ENCODE assay signal across 20 cellular contexts in the genomic region with DNA sequence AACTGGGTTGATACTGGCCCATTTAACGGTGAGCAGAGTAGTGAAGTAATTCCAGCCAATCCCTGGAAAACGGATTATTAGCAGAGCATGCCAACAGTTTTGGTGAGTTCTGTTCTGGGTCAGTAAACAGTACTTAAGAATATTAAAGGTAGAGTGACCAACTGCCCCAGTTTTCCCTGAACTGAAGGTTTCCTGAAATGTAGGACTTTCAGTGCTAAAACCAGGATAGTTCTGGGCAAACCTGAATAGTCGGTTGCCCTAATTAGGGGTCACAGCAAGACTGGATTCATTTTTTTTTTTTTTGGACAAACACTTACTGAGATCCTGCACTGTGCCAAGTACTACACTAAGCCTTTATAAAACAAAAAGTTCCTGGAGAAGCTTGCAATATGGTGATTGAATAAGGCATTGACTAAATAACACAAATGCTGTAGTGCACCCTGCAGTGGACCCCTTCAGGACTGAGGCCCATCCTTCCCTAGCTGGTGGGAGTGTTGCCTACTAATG.
A peak's percentile ranks its signal among the peaks of the same experiment; 100 is the strongest.
DNase-seq lines count a peak whose midpoint lies in the region; ATAC-seq, FAIRE-seq and TF ChIP-seq lines count a peak whose summit lies in the region.
"Had no signal": no experiment of that assay in that cellular context is flagged by ENCODE, and none has a peak within 500 bp of the region (broad histone marks: within the 10 kb centered on the region; RNA-seq: fewer than 3 reads in every experiment).

No MANE protein-coding gene starts in this region.

- H3K4me3 ChIP-seq in right cardiac atrium (ENCODE audit: low read length) (no peak overlapping the region), HepG2 (replicated peaks in 1 of 3; ENCODE audit: insufficient read depth in 1 of 3, low read depth in 2 of 3, low read length in 3 of 3) (no peak overlapping the region)
- H3K4me3 ChIP-seq: BLaER1 treated with 17β-estradiol and CSF1 and Interleukin-3, amounts not matched to agents 10 nM and 100 nM; MG63 had no signal

- no TSS peak for BruUV-seq in HepG2 (replicated peaks; lab: Mats Ljungman, UMichigan)

- H3K79me2 ChIP-seq in HepG2 (ENCODE audit: insufficient read depth, low read length), result no peaks in the 10 kb centered on the region

- intact Hi-C loops in right cardiac atrium (cut with DNase I), result no loop called here
- intact Hi-C loops in Right ventricle myocardium inferior (cut with DNase I), result no loop called here
- intact Hi-C loops in sciatic nerve (cut with DNase I), result no loop called here
- intact Hi-C loops in HepG2 (cut with micrococcal nuclease; ENCODE audit: unreplicated experiment), result no loop called here

- CTCF ChIA-PET in HepG2 (lab: Yijun Ruan, JAX; ENCODE audit: low intra/inter-chr PET ratio, low total read pairs) (no interaction called here), WTC11 (lab: Charles Lee) (no interaction called here)

- no peak for TF ChIP-seq RAD21 in HepG2 (CRISPR knock-in tag; IDR thresholded peaks at IDR 0.05)

- H3K27me3 ChIP-seq in right cardiac atrium (ENCODE audit: control insufficient read depth, insufficient read depth), result no peaks in the 10 kb centered on the region
- no peaks in the 10 kb centered on the region for H3K27me3 ChIP-seq in HepG2 (ENCODE audit: control insufficient read depth in 1 of 2, insufficient read depth in 2 of 2, low read length in 2 of 2)
- H3K27me3 ChIP-seq: BLaER1 treated with 17β-estradiol and CSF1 and Interleukin-3, amounts not matched to agents 10 nM and 100 nM; MG63 had no signal

- H3K4me3 Mint-ChIP-seq in WTC11, result no peak overlapping the region
- H3K4me3 Mint-ChIP-seq: CD8-positive, alpha-beta T cell had no signal

- TF ChIP-seq EP300 in HepG2 (IDR thresholded peaks at IDR 0.05; ENCODE audit: low read depth in 2 of 2, low read length in 2 of 2) (no peak), HepG2 (CRISPR knock-in tag; IDR thresholded peaks at IDR 0.05; ENCODE audit: borderline replicate concordance) (no peak)

- H3K27ac ChIP-seq in right cardiac atrium (ENCODE audit: low read length), result peak overlapping the region; percentile 17
- H3K27ac ChIP-seq in HepG2 (ENCODE audit: extremely low read length, insufficient read depth, low read length), result no peak overlapping the region
- H3K27ac ChIP-seq: BLaER1 treated with 17β-estradiol and CSF1 and Interleukin-3, amounts not matched to agents 10 nM and 100 nM had no signal

- ATAC-seq in right cardiac atrium (no peak), Right ventricle myocardium inferior (no peak), esophagus mucosa (peak; percentile 8), sciatic nerve (peak; percentile 39), GM19395 (IDR thresholded peaks at IDR 0.05; ENCODE audit: unreplicated experiment) (no peak), HepG2 (no peak), WTC11 (no peak)
- ATAC-seq: CD8-positive, alpha-beta T cell had no signal

- no peak for FAIRE-seq in HepG2 (lab: Jason Lieb, UNC)
- FAIRE-seq: G401.6, GM12892 had no signal

- no peaks in the 10 kb centered on the region; the same call in none of the 2 replicates for H3K27me3 Mint-ChIP-seq in WTC11 (ENCODE audit: low read depth)

- H3K4me1 Mint-ChIP-seq in WTC11, result peaks cover 60% of the 10 kb centered on the region

- H3K36me3 ChIP-seq in HepG2 (replicated peaks in 1 of 2; ENCODE audit: control insufficient read depth in 1 of 2, insufficient read depth in 2 of 2, low read length in 2 of 2), result no peaks in the 10 kb centered on the region
- H3K36me3 ChIP-seq: BLaER1 treated with 17β-estradiol and CSF1 and Interleukin-3, amounts not matched to agents 10 nM and 100 nM; MG63 had no signal

- in situ Hi-C loops in HepG2 (cut with HindIII; ENCODE audit: extremely low pct_ligation_motif_present, low pct_unique_long_range_greater_than_20kb), result no loop called here

- H3K9ac ChIP-seq in HepG2 (ENCODE audit: insufficient read depth, low read depth, low read length), result no peak overlapping the region
- H3K9ac ChIP-seq: BLaER1 treated with 17β-estradiol and CSF1 and Interleukin-3, amounts not matched to agents 10 nM and 100 nM had no signal

- no peak overlapping the region; the same call in 1 of the 2 replicates for H3K27ac Mint-ChIP-seq in WTC11
- H3K27ac Mint-ChIP-seq: CD8-positive, alpha-beta T cell had no signal

- 45% methylated on average over 3 of the region's 3 CpGs for WGBS in right cardiac atrium
- WGBS in HepG2 (ENCODE audit: low lambda C conversion rate), result 9% methylated on average over 3 of the region's 3 CpGs

- TF ChIP-seq POLR2A in HepG2 (IDR thresholded peaks at IDR 0.05; ENCODE audit: insufficient read depth in 1 of 2, low read depth in 2 of 2, low read length in 2 of 2), result no peak

- DNase-seq in right cardiac atrium, result no peak
- no peak for DNase-seq in Right ventricle myocardium inferior (ENCODE audit: missing footprints)
- no peak for DNase-seq in sciatic nerve (ENCODE audit: low spot score)
- no peak for DNase-seq in HepG2 (ENCODE audit: low spot score)
- no peak for DNase-seq in WTC11 (ENCODE audit: low spot score)
- DNase-seq: 8988T; CD8-positive, alpha-beta T cell; DMS153; MG63; NCI-H1417; NCI-H1694 treated with DMSO at 0.1 percent for 48 hours; NCI-H2081 treated with DMSO at 0.1 percent for 48 hours; NCI-H446; NCI-H526; SHP77 had no signal

- no peak overlapping the region for H3K4me2 ChIP-seq in HepG2 (ENCODE audit: low read depth, low read length)
- H3K4me2 ChIP-seq: BLaER1 treated with 17β-estradiol and CSF1 and Interleukin-3, amounts not matched to agents 10 nM and 100 nM had no signal

- H2AFZ ChIP-seq in HepG2 (ENCODE audit: low read length), result no peak overlapping the region

- no peaks in the 10 kb centered on the region for H4K20me1 ChIP-seq in HepG2 (ENCODE audit: insufficient read depth, low read length)
- H4K20me1 ChIP-seq: BLaER1 treated with 17β-estradiol and CSF1 and Interleukin-3, amounts not matched to agents 10 nM and 100 nM had no signal

- TF ChIP-seq CTCF in HepG2 (CRISPR knock-in tag; IDR thresholded peaks at IDR 0.05) (no peak), WTC11 (IDR thresholded peaks at IDR 0.05) (no peak)

- H3K9me3 Mint-ChIP-seq in WTC11, result no peaks in the 10 kb centered on the region
- H3K9me3 Mint-ChIP-seq: CD8-positive, alpha-beta T cell had no signal

- H3K9me3 ChIP-seq in right cardiac atrium (ENCODE audit: control insufficient read depth, low read length), result no peaks in the 10 kb centered on the region
- no peaks in the 10 kb centered on the region for H3K9me3 ChIP-seq in HepG2 (ENCODE audit: low read length)
- H3K9me3 ChIP-seq: BLaER1 treated with 17β-estradiol and CSF1 and Interleukin-3, amounts not matched to agents 10 nM and 100 nM; MG63 had no signal

- H3K36me3 Mint-ChIP-seq in WTC11, result no peaks in the 10 kb centered on the region
- H3K36me3 Mint-ChIP-seq: CD8-positive, alpha-beta T cell had no signal

- POLR2A ChIA-PET in HepG2 (lab: Yijun Ruan, JAX) (no interaction called here), WTC11 (lab: Charles Lee) (no interaction called here)

- peaks cover 6% of the 10 kb centered on the region for H3K4me1 ChIP-seq in right cardiac atrium (ENCODE audit: control insufficient read depth, insufficient read depth, low read length)
- H3K4me1 ChIP-seq in HepG2 (ENCODE audit: insufficient read depth, low read length), result no peaks in the 10 kb centered on the region
- H3K4me1 ChIP-seq: BLaER1 treated with 17β-estradiol and CSF1 and Interleukin-3, amounts not matched to agents 10 nM and 100 nM had no signal

TF ChIP-seq in HepG2, 621 proteins besides CTCF, POLR2A, EP300 and RAD21 (continues in another document):
- TF ChIP-seq ZBTB7B (CRISPR knock-in tag; IDR thresholded peaks at IDR 0.05), result no peak
- TF ChIP-seq RBFOX2 (IDR thresholded peaks at IDR 0.05; ENCODE audit: low read depth, low read length), result no peak
- TF ChIP-seq NRL (CRISPR knock-in tag; IDR thresholded peaks at IDR 0.05; ENCODE audit: borderline replicate concordance), result no peak
- no peak for TF ChIP-seq MYNN (CRISPR knock-in tag; IDR thresholded peaks at IDR 0.05; ENCODE audit: low read depth)
- TF ChIP-seq SETDB1 (CRISPR knock-in tag; IDR thresholded peaks at IDR 0.05; ENCODE audit: borderline replicate concordance), result no peak
- TF ChIP-seq CBX5 (CRISPR knock-in tag; IDR thresholded peaks at IDR 0.05; ENCODE audit: borderline replicate concordance), result no peak
- no peak for TF ChIP-seq ZNF709 (CRISPR knock-in tag; IDR thresholded peaks at IDR 0.05)
- TF ChIP-seq CENPBD1 (CRISPR knock-in tag; IDR thresholded peaks at IDR 0.05; ENCODE audit: borderline replicate concordance, low read depth), result no peak

TF ChIP-seq in WTC11, 78 proteins besides CTCF, POLR2A, EP300 and RAD21 (continues in another document):
- TF ChIP-seq ZNF281 (CRISPR knock-in tag; IDR thresholded peaks at IDR 0.05) (no peak), EMX1 (CRISPR knock-in tag; IDR thresholded peaks at IDR 0.05) (no peak), TP53 (CRISPR knock-in tag; IDR thresholded peaks at IDR 0.05) (no peak), FOXP1 (CRISPR knock-in tag; IDR thresholded peaks at IDR 0.05; ENCODE audit: borderline replicate concordance) (no peak), ZNF232 (CRISPR knock-in tag; IDR thresholded peaks at IDR 0.05) (no peak)

Comparison
In these comparisons a context has a peak if more than half of its experiments do, and no peak if none do; other contexts are left out.
1. ATAC-seq: peak in esophagus mucosa (single experiment) and sciatic nerve (single experiment); none in right cardiac atrium (0 of 2), Right ventricle myocardium inferior (single experiment), GM19395 (single experiment), HepG2 (single experiment) and WTC11 (single experiment).